ENCODE assay signal across 8 cellular contexts in the genomic region with DNA sequence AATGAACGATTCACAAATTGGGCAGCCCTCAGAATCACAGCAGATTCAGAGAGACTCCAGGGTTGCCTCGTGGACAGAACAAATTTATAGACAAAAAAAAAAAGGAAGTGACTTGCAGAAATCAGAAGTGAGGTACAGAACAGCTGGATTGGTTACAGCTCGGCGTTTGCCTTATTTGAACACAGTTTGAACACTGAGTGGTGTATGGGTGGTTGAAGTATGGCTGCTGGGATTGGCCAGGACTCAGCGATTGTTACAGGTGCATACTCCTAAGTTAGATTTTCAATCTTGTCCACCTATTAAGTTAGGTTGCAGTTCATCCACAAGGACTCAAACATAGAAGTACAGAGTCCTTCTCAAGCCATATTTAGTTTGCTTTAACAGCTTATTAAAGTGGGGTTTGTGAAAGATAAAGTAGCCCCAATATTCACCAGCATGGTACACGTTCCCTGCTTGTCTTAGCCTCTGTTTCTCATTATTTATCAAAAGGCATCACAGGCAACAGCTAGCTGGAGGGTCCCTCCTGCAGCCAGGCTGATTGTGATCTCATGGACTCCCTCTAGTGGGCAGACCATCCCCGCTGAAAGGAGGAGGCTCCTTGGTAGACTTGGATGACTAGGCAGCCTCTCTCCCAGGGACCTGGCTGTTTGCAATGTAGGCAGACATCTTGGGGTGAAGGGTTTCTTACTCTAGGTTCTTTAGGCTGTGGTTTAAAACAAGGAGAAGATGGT.
A peak's percentile ranks its signal among the peaks of the same experiment; 100 is the strongest.
DNase-seq lines count a peak whose midpoint lies in the region; ATAC-seq and TF ChIP-seq lines count a peak whose summit lies in the region.

No MANE protein-coding gene starts in this region.

- peak; percentile 17 to 78 (median 45) for DNase-seq in NCI-H1417 (lab: John Stamatoyannopoulos, UW)
- DNase-seq in NCI-H1417 treated with DMSO at 0.1 percent for 48 hours (lab: John Stamatoyannopoulos, UW): no peak
- DNase-seq in T47D (ENCODE audit: low read depth in 1 of 2, low spot score in 1 of 2): peak; percentile 34 to 65
- DNase-seq in kidney tubule cell (ENCODE audit: low spot score): peak; percentile 75
- DNase-seq in stimulated activated CD4-positive, alpha-beta T cell treated with anti-CD3 and anti-CD28 coated beads, TNF-alpha, amount 100 ng/mL, for 24 hours (ENCODE audit: low read depth in 3 of 3): peak; percentile 12 to 52 (median 21)

- no peak for TF ChIP-seq EP300 in Ishikawa (IDR thresholded peaks at IDR 0.05; ENCODE audit: borderline replicate concordance)

- peak; percentile 78 for TF ChIP-seq RAD21 in Ishikawa (IDR thresholded peaks at IDR 0.05; ENCODE audit: low read depth)

- in situ Hi-C loops in T47D (cut with HindIII; ENCODE audit: low pct_unique_long_range_greater_than_20kb, low sequenced_read_pairs): no loop called here

- ATAC-seq in SK-N-SH treated with all-trans-retinoic acid at 6 μM for 48 hours (peak; percentile 94), GM19035 (IDR thresholded peaks at IDR 0.05; ENCODE audit: unreplicated experiment) (no peak)

TF ChIP-seq in Ishikawa, 13 proteins besides CTCF, POLR2A, EP300 and RAD21:
- TF ChIP-seq NFIC (IDR thresholded peaks at IDR 0.05) (no peak), CEBPB (IDR thresholded peaks at IDR 0.05) (no peak), YY1 (IDR thresholded peaks at IDR 0.05; ENCODE audit: low read depth) (no peak), FOXM1 (IDR thresholded peaks at IDR 0.05; ENCODE audit: borderline replicate concordance, low read depth) (no peak), ZBTB7A (IDR thresholded peaks at IDR 0.05; ENCODE audit: low read depth) (no peak), CREB1 (IDR thresholded peaks at IDR 0.05; ENCODE audit: low read depth) (no peak)
- TF ChIP-seq, protein P1, sequence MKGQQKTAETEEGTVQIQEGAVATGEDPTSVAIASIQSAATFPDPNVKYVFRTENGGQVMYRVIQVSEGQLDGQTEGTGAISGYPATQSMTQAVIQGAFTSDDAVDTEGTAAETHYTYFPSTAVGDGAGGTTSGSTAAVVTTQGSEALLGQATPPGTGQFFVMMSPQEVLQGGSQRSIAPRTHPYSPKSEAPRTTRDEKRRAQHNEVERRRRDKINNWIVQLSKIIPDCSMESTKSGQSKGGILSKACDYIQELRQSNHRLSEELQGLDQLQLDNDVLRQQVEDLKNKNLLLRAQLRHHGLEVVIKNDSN (IDR thresholded peaks at IDR 0.05): no peak

TF ChIP-seq in SK-N-SH treated with all-trans-retinoic acid at 6 μM for 48 hours, 23 proteins besides CTCF, POLR2A, EP300 and RAD21:
- TF ChIP-seq PPARA (CRISPR knock-in tag; IDR thresholded peaks at IDR 0.05; ENCODE audit: borderline replicate concordance) (no peak), SNAI2 (CRISPR knock-in tag; IDR thresholded peaks at IDR 0.05) (no peak), ZFP30 (CRISPR knock-in tag; IDR thresholded peaks at IDR 0.05) (no peak)
